In the genomic region with DNA sequence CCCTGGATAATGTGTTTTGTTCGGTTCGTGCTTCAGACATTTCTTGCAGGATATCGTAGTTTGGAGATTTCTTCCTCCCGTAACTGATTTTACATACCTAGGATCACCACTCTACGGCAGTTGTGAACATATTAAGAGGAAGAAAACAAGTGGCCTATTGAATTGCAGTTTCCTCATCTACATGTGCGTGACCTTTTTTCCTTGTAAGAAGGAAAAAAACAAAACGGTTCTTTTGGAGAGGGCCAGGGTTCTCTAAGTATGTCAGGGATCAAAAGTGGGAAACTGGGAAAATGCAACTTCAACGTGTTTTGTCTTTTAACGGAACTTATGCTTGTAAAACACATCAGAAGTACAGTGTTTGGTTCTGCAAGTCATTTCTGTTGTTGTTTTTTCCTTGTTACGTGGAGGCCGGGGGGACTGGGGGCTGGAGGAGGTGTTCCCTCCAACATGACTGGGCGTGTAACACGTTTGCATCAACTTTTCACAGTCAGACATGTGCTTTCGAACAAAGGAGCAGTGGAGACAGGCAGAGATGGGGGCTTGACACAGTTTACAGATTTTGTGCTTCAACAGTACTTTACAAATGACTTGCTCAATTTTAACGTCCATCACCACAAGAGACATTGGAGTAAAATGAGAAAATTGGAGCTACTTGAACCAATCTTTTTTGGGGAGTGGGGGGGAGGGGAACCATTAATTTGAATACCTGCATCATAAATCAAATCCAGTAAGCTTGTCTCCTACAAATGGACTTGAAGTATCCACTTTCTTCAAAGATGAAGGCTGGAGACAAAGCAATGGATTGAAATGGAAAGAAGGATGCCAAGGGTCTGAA, we compare ENCODE assay signal across 8 cellular contexts. TPM values are rescaled to one million over a fixed set of nuclear protein-coding genes. Genes with fewer than 3 reads are reported as not detected.
DNase-seq lines count a peak whose midpoint lies in the region; ATAC-seq and TF ChIP-seq lines count a peak whose summit lies in the region.

No MANE protein-coding gene starts in this region.

- H3K9me3 ChIP-seq in left lung, result no peaks in the 10 kb centered on the region

- ATAC-seq in left lung (no peak), HG02970 (IDR thresholded peaks at IDR 0.05; ENCODE audit: low FRiP score, unreplicated experiment) (no peak)

- in situ Hi-C loops in SK-MEL-5 (cut with HindIII; ENCODE audit: low pct_unique_long_range_greater_than_20kb, low sequenced_read_pairs), result no loop called here
- in situ Hi-C loops in brain microvascular endothelial cell (cut with HindIII; ENCODE audit: low pct_ligation_motif_present, low sequenced_read_pairs), result no loop called here

- intact Hi-C loops in left lung (cut with DNase I), result no loop called here

- peak overlapping the region; percentile 99 for H3K27ac ChIP-seq in brain microvascular endothelial cell
- H3K27ac ChIP-seq in left lung, result peak overlapping the region; percentile 100

- H3K27me3 ChIP-seq in brain microvascular endothelial cell (replicated peaks) (no peaks in the 10 kb centered on the region), left lung (no peaks in the 10 kb centered on the region)

- H3K36me3 ChIP-seq in brain microvascular endothelial cell (replicated peaks), result no peaks in the 10 kb centered on the region
- peaks cover 0 to 15% of the 10 kb centered on the region in 2 donors for H3K36me3 ChIP-seq in left lung

- H3K4me1 ChIP-seq in left lung, result peaks cover 22 to 50% of the 10 kb centered on the region in 2 donors

- DNase-seq in NCI-H2171 treated with DMSO at 0.1 percent for 48 hours (lab: John Stamatoyannopoulos, UW) (peak; percentile 20), NCI-H2171 (lab: John Stamatoyannopoulos, UW) (no peak), SK-MEL-5 (ENCODE audit: low read depth, low spot score) (peak; percentile 83), brain microvascular endothelial cell (peak; percentile 25), left lung (peak in 1 of 2 donors; percentile 13), NCI-H2196 (lab: John Stamatoyannopoulos, UW; ENCODE audit: unreplicated experiment) (no peak)
- peak; percentile 74 for DNase-seq in stimulated activated CD8-positive, alpha-beta memory T cell treated with anti-CD3 and anti-CD28 coated beads, Interleukin-4, amount 100 ng/mL, for 48 hours

- H3K4me3 ChIP-seq in brain microvascular endothelial cell (ENCODE audit: low read depth, low read length) (peak overlapping the region; percentile 94), left lung (peak overlapping the region; percentile 79 to 83)

- TF ChIP-seq CTCF in brain microvascular endothelial cell (IDR thresholded peaks at IDR 0.05; ENCODE audit: low read depth, low read length, missing control alignments) (no peak), left lung (IDR thresholded peaks at IDR 0.05) (no peak)

RNA-seq across cellular contexts. Expression of gene ZC3H4, which starts 3.8 kb away (rescaled TPM):
- 6.7 and 7.5 TPM in 2 replicates for total RNA-seq in SK-MEL-5 (2014; rRNA removed; shearing (Covaris generic))
- polyA plus RNA-seq in SK-MEL-5 (2015; cell fraction: cytosol; rRNA removed), result 22.9 and 36.3 TPM in 2 replicates
- 18.1 and 20.7 TPM in 2 replicates for polyA plus RNA-seq in SK-MEL-5 (2015; cell fraction: nucleus; rRNA removed)
- 10 to 100 TPM; 37.9 to 39.2 TPM for total RNA-seq in left lung

RNA-seq across cellular contexts. Expression of gene SAE1, which starts 20.9 kb away (rescaled TPM):
- 135 and 154 TPM in 2 replicates for total RNA-seq in SK-MEL-5 (2014; rRNA removed; shearing (Covaris generic))
- polyA plus RNA-seq in SK-MEL-5 (2015; cell fraction: cytosol; rRNA removed), result 162 and 181 TPM in 2 replicates
- polyA plus RNA-seq in SK-MEL-5 (2015; cell fraction: nucleus; rRNA removed), result 24.9 and 31.4 TPM in 2 replicates
- total RNA-seq in left lung, result 10 to 100 TPM; 67.7 to 73.8 TPM

Comparison
In these comparisons a context has a peak if more than half of its experiments do, and no peak if none do; other contexts are left out.
1. DNase-seq: peak in NCI-H2171 treated with DMSO at 0.1 percent for 48 hours (single experiment), SK-MEL-5 (single experiment), brain microvascular endothelial cell (single experiment) and stimulated activated CD8-positive, alpha-beta memory T cell treated with anti-CD3 and anti-CD28 coated beads, Interleukin-4, amount 100 ng/mL, for 48 hours (single experiment); none in NCI-H2171 (single experiment) and NCI-H2196 (single experiment).